Comparison of ENCODE assay signal across 13 cellular contexts in the genomic region with DNA sequence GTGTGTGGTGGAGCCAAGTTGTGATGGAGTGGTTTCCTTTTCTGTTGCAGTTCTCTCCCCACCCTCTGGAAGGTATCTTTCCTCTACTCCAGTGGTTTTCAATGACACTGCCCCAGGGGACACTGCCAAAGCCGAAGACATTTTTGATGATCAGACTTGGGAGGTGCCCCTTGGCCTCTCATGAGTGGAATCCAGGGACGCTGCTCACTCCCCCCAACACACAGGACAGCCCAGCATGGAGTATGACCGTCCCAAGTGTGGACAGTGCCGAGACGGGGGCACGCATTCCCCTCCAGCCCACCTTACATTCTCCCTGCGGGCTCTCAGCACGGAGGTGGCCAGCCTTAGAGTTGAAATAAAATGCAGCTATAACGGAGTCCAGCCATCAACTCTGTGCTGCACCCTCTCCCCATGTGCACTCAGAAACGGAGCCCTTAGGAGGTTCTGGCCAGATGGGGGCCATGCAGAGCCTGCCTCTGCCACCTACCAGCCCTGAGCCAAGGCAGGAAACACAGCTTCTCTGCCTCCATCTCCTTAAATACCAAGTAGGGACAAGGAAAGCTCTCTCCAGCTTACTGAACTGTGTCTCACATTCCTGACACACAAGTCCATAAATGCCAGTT.
DNase-seq lines count a peak whose midpoint lies in the region; ATAC-seq and TF ChIP-seq lines count a peak whose summit lies in the region.
"Had no signal": no experiment of that assay in that cellular context is flagged by ENCODE, and none has a peak within 500 bp of the region (broad histone marks: within the 10 kb centered on the region; RNA-seq: fewer than 3 reads in every experiment).

No MANE protein-coding gene starts in this region.

- peak overlapping the region; percentile 64 for H3K4me3 Mint-ChIP-seq in activated T-cell treated with anti-CD3 and anti-CD28 coated beads, Interleukin-2, amount 50 U/mL, for 4 hours
- H3K4me3 Mint-ChIP-seq in stimulated activated memory B cell treated with anti-CD40 and anti-IgM and Interleukin-4, amounts not matched to agents 10 μg/mL and 1 μg/mL and 100 μg/mL, for 72 hours, result peak overlapping the region; percentile 45

- CTCF ChIA-PET in PC-9 (lab: Charles Lee), result no interaction called here

- H3K4me1 Mint-ChIP-seq in activated T-cell treated with anti-CD3 and anti-CD28 coated beads, Interleukin-2, amount 50 U/mL, for 4 hours (ENCODE audit: low read depth), result peaks cover 17% of the 10 kb centered on the region
- peaks cover 19% of the 10 kb centered on the region for H3K4me1 Mint-ChIP-seq in stimulated activated memory B cell treated with anti-CD40 and anti-IgM and Interleukin-4, amounts not matched to agents 10 μg/mL and 1 μg/mL and 100 μg/mL, for 72 hours

- H3F3A ChIP-seq in PC-9 (ENCODE audit: insufficient read depth, low read depth), result peaks cover 19% of the 10 kb centered on the region

- no peaks in the 10 kb centered on the region for H4K20me1 ChIP-seq in PC-9 (ENCODE audit: insufficient read depth)

- peaks cover 34% of the 10 kb centered on the region for H3K27me3 ChIP-seq in PC-9 (ENCODE audit: insufficient read depth, low read depth)
- no peaks in the 10 kb centered on the region for H3K27me3 ChIP-seq in esophagus muscularis mucosa
- no peaks in the 10 kb centered on the region for H3K27me3 ChIP-seq in H7 (ENCODE audit: control insufficient read depth, insufficient read depth, low read length)
- H3K27me3 ChIP-seq: uterus had no signal

- no peak overlapping the region for H3K4me3 ChIP-seq in PC-9
- H3K4me3 ChIP-seq in esophagus muscularis mucosa, result no peak overlapping the region
- H3K4me3 ChIP-seq in H7 (ENCODE audit: insufficient read depth, low read depth, low read length), result no peak overlapping the region
- H3K4me3 ChIP-seq: uterus had no signal

- H3K9me3 Mint-ChIP-seq in activated T-cell treated with anti-CD3 and anti-CD28 coated beads, Interleukin-2, amount 50 U/mL, for 4 hours, result no peaks in the 10 kb centered on the region
- H3K9me3 Mint-ChIP-seq in stimulated activated memory B cell treated with anti-CD40 and anti-IgM and Interleukin-4, amounts not matched to agents 10 μg/mL and 1 μg/mL and 100 μg/mL, for 72 hours, result no peaks in the 10 kb centered on the region

- no peaks in the 10 kb centered on the region for H3K36me3 Mint-ChIP-seq in activated T-cell treated with anti-CD3 and anti-CD28 coated beads, Interleukin-2, amount 50 U/mL, for 4 hours (ENCODE audit: insufficient read depth)
- H3K36me3 Mint-ChIP-seq in stimulated activated memory B cell treated with anti-CD40 and anti-IgM and Interleukin-4, amounts not matched to agents 10 μg/mL and 1 μg/mL and 100 μg/mL, for 72 hours, result no peaks in the 10 kb centered on the region

- no peak for ATAC-seq in activated T-cell treated with anti-CD3 and anti-CD28 coated beads, Interleukin-2, amount 50 U/mL, for 4 hours
- no peak for ATAC-seq in stimulated activated memory B cell treated with anti-CD40 and anti-IgM and Interleukin-4, amounts not matched to agents 10 μg/mL and 1 μg/mL and 100 μg/mL, for 72 hours
- ATAC-seq in GM21619 (IDR thresholded peaks at IDR 0.05; ENCODE audit: unreplicated experiment), result no peak

- peak overlapping the region; percentile 34 for H3K4me2 ChIP-seq in PC-9

- no peak for TF ChIP-seq POLR2A in esophagus muscularis mucosa (IDR thresholded peaks at IDR 0.05; ENCODE audit: low read depth)

- TF ChIP-seq CTCF in PC-9 (conservative IDR thresholded peaks at IDR 0.05), result no peak
- TF ChIP-seq CTCF in esophagus muscularis mucosa (IDR thresholded peaks at IDR 0.05), result no peak

- TF ChIP-seq EP300 in esophagus muscularis mucosa (IDR thresholded peaks at IDR 0.05), result no peak

- no peaks in the 10 kb centered on the region for H3K27me3 Mint-ChIP-seq in activated T-cell treated with anti-CD3 and anti-CD28 coated beads, Interleukin-2, amount 50 U/mL, for 4 hours (ENCODE audit: low read depth)
- peaks cover 32% of the 10 kb centered on the region for H3K27me3 Mint-ChIP-seq in stimulated activated memory B cell treated with anti-CD40 and anti-IgM and Interleukin-4, amounts not matched to agents 10 μg/mL and 1 μg/mL and 100 μg/mL, for 72 hours

- H3K9me2 ChIP-seq in PC-9 (ENCODE audit: insufficient read depth), result no peaks in the 10 kb centered on the region

- H3K27ac ChIP-seq in PC-9 (no peak overlapping the region), esophagus muscularis mucosa (replicated peaks in 1 of 4) (peak overlapping the region; percentile 81 to 82 (median 82))
- H3K27ac ChIP-seq: uterus had no signal

- H3K9me3 ChIP-seq in PC-9 (ENCODE audit: insufficient read depth, low read depth), result no peaks in the 10 kb centered on the region
- no peaks in the 10 kb centered on the region for H3K9me3 ChIP-seq in esophagus muscularis mucosa
- H3K9me3 ChIP-seq: uterus had no signal

- H3K27ac Mint-ChIP-seq in stimulated activated memory B cell treated with anti-CD40 and anti-IgM and Interleukin-4, amounts not matched to agents 10 μg/mL and 1 μg/mL and 100 μg/mL, for 72 hours, result peak overlapping the region; percentile 61

- intact Hi-C loops in PC-9 (cut with micrococcal nuclease; ENCODE audit: unreplicated experiment), result no loop called here
- intact Hi-C loops in esophagus muscularis mucosa (cut with DNase I), result no loop called here

- 78% methylated on average over 6 of the region's 10 CpGs for WGBS in esophagus muscularis mucosa

- POLR2A ChIA-PET in PC-9 (lab: Charles Lee; ENCODE audit: unreplicated experiment), result no interaction called here

- H3K4me1 ChIP-seq in PC-9 (replicated peaks; ENCODE audit: insufficient read depth) (peaks cover 22% of the 10 kb centered on the region; the same call in 1 of the 2 replicates), esophagus muscularis mucosa (peaks cover 6 to 76% (median 68%) of the 10 kb centered on the region in 4 donors)

- no peak overlapping the region for H2AFZ ChIP-seq in PC-9

- H3K36me3 ChIP-seq in PC-9 (ENCODE audit: low read depth) (no peaks in the 10 kb centered on the region), esophagus muscularis mucosa (no peaks in the 10 kb centered on the region), H7 (replicated peaks; ENCODE audit: control insufficient read depth, insufficient read depth, low read length) (no peaks in the 10 kb centered on the region)
- H3K36me3 ChIP-seq: uterus had no signal

- BruUV-seq in PC-9 (replicated peaks; lab: Mats Ljungman, UMichigan), result no TSS peak

- H3K79me2 ChIP-seq in PC-9 (ENCODE audit: low read depth), result no peaks in the 10 kb centered on the region

- DNase-seq in activated T-cell treated with anti-CD3 and anti-CD28 coated beads, Interleukin-2, amount 50 U/mL, for 4 hours, result no peak
- DNase-seq in activated T-cell treated with anti-CD3 and anti-CD28 coated beads for 4 hours, result no peak
- DNase-seq in PC-9, result no peak
- DNase-seq in esophagus muscularis mucosa (ENCODE audit: extremely low spot score), result no peak
- DNase-seq in H7, result no peak
- DNase-seq in stimulated activated CD4-positive, alpha-beta T cell treated with anti-CD3 and anti-CD28 coated beads, Interleukin-2, amount 100 ng/mL, for 48 hours, result no peak
- DNase-seq: activated CD4-positive, CD25-positive, alpha-beta regulatory T cell treated with anti-CD3 and anti-CD28 coated beads, Interleukin-2, amount 50 U/mL, for 72 hours; NCI-H146; NCI-H82; small intestine; uterus had no signal
